Comparison of ENCODE assay signal across 9 cellular contexts in genomic region chr1:10339815-10340214, GRCh38. TPM values are rescaled to one million over a fixed set of nuclear protein-coding genes. Genes with fewer than 3 reads are reported as not detected.
A peak's percentile ranks its signal among the peaks of the same experiment; 100 is the strongest.
DNase-seq lines count a peak whose midpoint lies in the region; ATAC-seq and TF ChIP-seq lines count a peak whose summit lies in the region.
"Had no signal": no experiment of that assay in that cellular context is flagged by ENCODE, and none has a peak within 500 bp of the region (broad histone marks: within the 10 kb centered on the region; RNA-seq: fewer than 3 reads in every experiment).

No MANE protein-coding gene starts in this region.

- TF ChIP-seq POLR2A in tibial nerve (IDR thresholded peaks at IDR 0.05): no peak

- H3K27me3 ChIP-seq in SJCRH30 (no peaks in the 10 kb centered on the region), foreskin keratinocyte (no peaks in the 10 kb centered on the region), tibial nerve (no peaks in the 10 kb centered on the region)

- H3K4me1 Mint-ChIP-seq in stimulated activated memory B cell treated with anti-CD40 and anti-IgM and Interleukin-4, amounts not matched to agents 10 μg/mL and 1 μg/mL and 100 μg/mL, for 72 hours: no peaks in the 10 kb centered on the region
- no peaks in the 10 kb centered on the region for H3K4me1 Mint-ChIP-seq in activated CD8-positive, alpha-beta T cell treated with anti-CD3 and anti-CD28 coated beads, Interleukin-2, amount 10 ng/mL, durations not matched to agents 7 days and 5 days (ENCODE audit: low read depth)

- H3K4me3 Mint-ChIP-seq in stimulated activated memory B cell treated with anti-CD40 and anti-IgM and Interleukin-4, amounts not matched to agents 10 μg/mL and 1 μg/mL and 100 μg/mL, for 72 hours: no peak overlapping the region
- H3K4me3 Mint-ChIP-seq in activated CD8-positive, alpha-beta T cell treated with anti-CD3 and anti-CD28 coated beads, Interleukin-2, amount 10 ng/mL, durations not matched to agents 7 days and 5 days: no peak overlapping the region

- H3K27me3 Mint-ChIP-seq in stimulated activated memory B cell treated with anti-CD40 and anti-IgM and Interleukin-4, amounts not matched to agents 10 μg/mL and 1 μg/mL and 100 μg/mL, for 72 hours: no peaks in the 10 kb centered on the region
- no peaks in the 10 kb centered on the region for H3K27me3 Mint-ChIP-seq in activated CD8-positive, alpha-beta T cell treated with anti-CD3 and anti-CD28 coated beads, Interleukin-2, amount 10 ng/mL, durations not matched to agents 7 days and 5 days (ENCODE audit: low read depth)

- peak; percentile 39 for DNase-seq in GM03348 (ENCODE audit: low spot score)
- DNase-seq in SJCRH30: peak; percentile 72 to 76
- DNase-seq in foreskin keratinocyte: peak; percentile 5 to 28
- peak; percentile 49 for DNase-seq in non-pigmented ciliary epithelial cell (ENCODE audit: low read depth)
- DNase-seq in tibial nerve (ENCODE audit: low spot score in 2 of 2): no peak
- no peak for DNase-seq in activated CD8-positive, alpha-beta T cell treated with anti-CD3 and anti-CD28 coated beads, Interleukin-2, amount 10 ng/mL, durations not matched to agents 7 days and 5 days

- H3K36me3 Mint-ChIP-seq in stimulated activated memory B cell treated with anti-CD40 and anti-IgM and Interleukin-4, amounts not matched to agents 10 μg/mL and 1 μg/mL and 100 μg/mL, for 72 hours: peaks cover 42% of the 10 kb centered on the region
- H3K36me3 Mint-ChIP-seq in activated CD8-positive, alpha-beta T cell treated with anti-CD3 and anti-CD28 coated beads, Interleukin-2, amount 10 ng/mL, durations not matched to agents 7 days and 5 days (ENCODE audit: low read depth): peaks cover 2% of the 10 kb centered on the region

- CTCF ChIA-PET in activated CD8-positive, alpha-beta T cell treated with anti-CD3 and anti-CD28 coated beads, Interleukin-2, amount 10 ng/mL, durations not matched to agents 7 days and 5 days (lab: Charles Lee): interaction anchor here (5.7 kb wide), 1 partner anchor 130 kb away, joined by 63 read pairs; the partner anchor contains the start of gene KIF1B

- H3K27ac Mint-ChIP-seq in stimulated activated memory B cell treated with anti-CD40 and anti-IgM and Interleukin-4, amounts not matched to agents 10 μg/mL and 1 μg/mL and 100 μg/mL, for 72 hours: no peak overlapping the region
- H3K27ac Mint-ChIP-seq in activated CD8-positive, alpha-beta T cell treated with anti-CD3 and anti-CD28 coated beads, Interleukin-2, amount 10 ng/mL, durations not matched to agents 7 days and 5 days: no peak overlapping the region

- H3K4me1 ChIP-seq in SJCRH30 (0 out of 2 replicates have a peak, but pooled peaks cover 4% of the 10 kb centered on the region), foreskin keratinocyte (peaks cover 5% of the 10 kb centered on the region), tibial nerve (peaks cover 0 to 14% (median 0%) of the 10 kb centered on the region in 4 donors)

- H3K27ac ChIP-seq in SJCRH30 (no peak overlapping the region), foreskin keratinocyte (no peak overlapping the region), tibial nerve (peak overlapping the region in 2 of 4 donors; percentile 47 to 70)
- H3K27ac ChIP-seq: KMS-11 had no signal

- ATAC-seq in foreskin keratinocyte (peak; percentile 46), HG03280 (IDR thresholded peaks at IDR 0.05; ENCODE audit: unreplicated experiment) (no peak)
- ATAC-seq in stimulated activated memory B cell treated with anti-CD40 and anti-IgM and Interleukin-4, amounts not matched to agents 10 μg/mL and 1 μg/mL and 100 μg/mL, for 72 hours: no peak
- ATAC-seq in activated CD8-positive, alpha-beta T cell treated with anti-CD3 and anti-CD28 coated beads, Interleukin-2, amount 10 ng/mL, durations not matched to agents 7 days and 5 days: no peak

- TF ChIP-seq CTCF in foreskin keratinocyte (conservative IDR thresholded peaks at IDR 0.05) (no peak), tibial nerve (IDR thresholded peaks at IDR 0.05) (no peak)

- H3K36me3 ChIP-seq in SJCRH30: peaks cover 8% of the 10 kb centered on the region; the same call in 1 of the 2 replicates
- H3K36me3 ChIP-seq in tibial nerve: peaks cover 0 to 93% (median 0%) of the 10 kb centered on the region in 3 donors

- H3K9me3 Mint-ChIP-seq in stimulated activated memory B cell treated with anti-CD40 and anti-IgM and Interleukin-4, amounts not matched to agents 10 μg/mL and 1 μg/mL and 100 μg/mL, for 72 hours: no peaks in the 10 kb centered on the region
- no peaks in the 10 kb centered on the region for H3K9me3 Mint-ChIP-seq in activated CD8-positive, alpha-beta T cell treated with anti-CD3 and anti-CD28 coated beads, Interleukin-2, amount 10 ng/mL, durations not matched to agents 7 days and 5 days (ENCODE audit: insufficient read depth)

- H3K4me3 ChIP-seq in SJCRH30: no peak overlapping the region
- H3K4me3 ChIP-seq in tibial nerve: no peak overlapping the region

- no peak for TF ChIP-seq EP300 in tibial nerve (IDR thresholded peaks at IDR 0.05)

- POLR2A ChIA-PET in activated CD8-positive, alpha-beta T cell treated with anti-CD3 and anti-CD28 coated beads, Interleukin-2, amount 10 ng/mL, durations not matched to agents 7 days and 5 days (lab: Charles Lee): no interaction called here

- WGBS in tibial nerve, 2 donors: 26 to 28% methylated on average over 5 of the region's 5 CpGs

- H3K9me3 ChIP-seq in SJCRH30 (replicated peaks) (no peaks in the 10 kb centered on the region), tibial nerve (no peaks in the 10 kb centered on the region)

RNA-seq across cellular contexts. Expression of gene PGD, which starts 59.0 kb away (rescaled TPM):
- total RNA-seq in SJCRH30 (2014; rRNA removed; shearing (Covaris generic)): 316 and 350 TPM in 2 replicates
- total RNA-seq in foreskin keratinocyte (171 and 190 TPM in 2 replicates), tibial nerve (100 to 1,000 TPM in 1 of 4 donors, 10 to 100 TPM in 3; 54.5 to 160 (median 67.5) TPM)
- polyA plus RNA-seq in foreskin keratinocyte: 218 and 222 TPM in 2 replicates
- total RNA-seq in activated CD8-positive, alpha-beta T cell treated with anti-CD3 and anti-CD28 coated beads, Interleukin-2, amount 10 ng/mL, durations not matched to agents 7 days and 5 days: 10 to 100 TPM; 88.3 to 91.8 TPM

Comparison
In these comparisons a context has a peak if more than half of its experiments do, and no peak if none do; other contexts are left out.
1. DNase-seq: peak in GM03348 (single experiment), SJCRH30 (2 of 2), foreskin keratinocyte (2 of 2) and non-pigmented ciliary epithelial cell (single experiment); none in tibial nerve (0 of 2) and activated CD8-positive, alpha-beta T cell treated with anti-CD3 and anti-CD28 coated beads, Interleukin-2, amount 10 ng/mL, durations not matched to agents 7 days and 5 days (single experiment).